17 cellular contexts compared by ENCODE assay signal in the genomic region with DNA sequence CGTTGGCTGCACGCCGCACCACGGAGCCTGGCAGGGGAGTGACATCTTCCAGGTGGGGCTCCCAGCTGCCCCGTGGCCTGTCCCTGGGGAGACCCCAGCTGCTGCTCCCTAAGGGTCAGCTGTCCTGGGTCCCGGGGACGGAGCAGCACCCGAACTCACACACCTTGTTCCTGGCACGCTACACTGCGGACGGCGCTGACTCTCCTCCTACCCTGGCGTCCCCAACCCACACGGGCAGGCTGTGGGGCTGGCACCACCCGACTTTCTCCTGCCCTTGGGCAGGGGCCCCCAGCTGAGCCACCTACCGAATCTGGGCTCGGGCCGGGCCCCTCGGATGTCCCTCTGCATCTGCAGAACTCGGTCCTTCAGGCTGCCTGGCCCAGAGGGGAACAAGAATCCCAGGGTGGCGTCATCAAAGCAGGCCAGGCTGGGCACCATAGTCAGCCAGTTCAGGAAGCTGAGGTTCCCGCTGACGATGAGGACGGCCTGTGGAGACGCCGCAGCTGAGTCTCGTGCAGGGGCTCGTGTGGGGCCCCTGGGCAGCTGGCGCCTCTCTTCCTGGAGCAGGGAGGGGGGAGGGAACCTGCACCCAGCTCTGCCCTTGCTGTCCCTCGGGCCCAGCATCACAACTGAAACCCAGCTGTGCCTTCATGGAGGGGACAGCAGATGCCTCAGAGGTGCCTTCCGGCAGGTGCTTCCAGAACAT.
DNase-seq lines count a peak whose midpoint lies in the region; ATAC-seq and TF ChIP-seq lines count a peak whose summit lies in the region.
"Had no signal": no experiment of that assay in that cellular context is flagged by ENCODE, and none has a peak within 500 bp of the region (broad histone marks: within the 10 kb centered on the region; RNA-seq: fewer than 3 reads in every experiment).

No MANE protein-coding gene starts in this region.

- no peaks in the 10 kb centered on the region for H3K4me1 ChIP-seq in sigmoid colon

- no peak for TF ChIP-seq CTCF in sigmoid colon (IDR thresholded peaks at IDR 0.05)

- POLR2A ChIA-PET in activated CD4-positive, alpha-beta T cell treated with anti-CD3 and anti-CD28 coated beads for 36 hours (lab: Charles Lee): no interaction called here

- H3K27me3 Mint-ChIP-seq in activated CD4-positive, alpha-beta T cell treated with anti-CD3 and anti-CD28 coated beads for 36 hours: no peaks in the 10 kb centered on the region

- no peak for TF ChIP-seq EP300 in sigmoid colon (IDR thresholded peaks at IDR 0.05)

- DNase-seq in activated CD4-positive, alpha-beta T cell treated with anti-CD3 and anti-CD28 coated beads for 36 hours: peak; percentile 3
- no peak for DNase-seq in activated CD4-positive, alpha-beta T cell treated with anti-CD3 and anti-CD28 coated beads, Interleukin-2, amount 50 U/mL, for 4 hours
- DNase-seq in NAMALWA (ENCODE audit: low spot score) (peak; percentile 19), left cardiac atrium (peak; percentile 19), sigmoid colon (peak; percentile 64), mucosa of gallbladder (ENCODE audit: low spot score) (no peak)
- DNase-seq in activated effector memory CD4-positive, alpha-beta T cell treated with Interleukin-2 at 50 U/mL for 16 hours: no peak
- DNase-seq: DMS79 treated with DMSO at 0.1 percent for 48 hours, KBM-7, NCI-H1048, NCI-H1436 treated with DMSO at 0.1 percent for 48 hours, NCI-H2029 treated with DMSO at 0.1 percent for 48 hours, NCI-H524, PC-9 had no signal

- no peak for TF ChIP-seq POLR2A in sigmoid colon (IDR thresholded peaks at IDR 0.05)

- no peaks in the 10 kb centered on the region for H3K9me3 Mint-ChIP-seq in activated CD4-positive, alpha-beta T cell treated with anti-CD3 and anti-CD28 coated beads for 36 hours (ENCODE audit: low read depth)
- H3K9me3 Mint-ChIP-seq: GM23338 had no signal

- H3K4me3 Mint-ChIP-seq in activated CD4-positive, alpha-beta T cell treated with anti-CD3 and anti-CD28 coated beads for 36 hours: no peak overlapping the region
- H3K4me3 Mint-ChIP-seq: GM23338 had no signal

- no peak for ATAC-seq in activated CD4-positive, alpha-beta T cell treated with anti-CD3 and anti-CD28 coated beads for 36 hours
- no peak for ATAC-seq in left cardiac atrium
- ATAC-seq in HG03442 (IDR thresholded peaks at IDR 0.05; ENCODE audit: unreplicated experiment): no peak
- ATAC-seq: GM23338 had no signal

- H3K4me3 ChIP-seq in sigmoid colon: no peak overlapping the region
- H3K4me3 ChIP-seq: GM23338, PC-9 had no signal

- H3K27ac Mint-ChIP-seq in activated CD4-positive, alpha-beta T cell treated with anti-CD3 and anti-CD28 coated beads for 36 hours: no peak overlapping the region
- H3K27ac Mint-ChIP-seq: GM23338 had no signal

- peaks cover 0 to 63% (median 16%) of the 10 kb centered on the region in 4 donors for H3K36me3 ChIP-seq in sigmoid colon

- H3K27ac ChIP-seq in sigmoid colon: no peak overlapping the region
- H3K27ac ChIP-seq: 22Rv1, PC-9 had no signal

- H3K27me3 ChIP-seq in sigmoid colon: no peaks in the 10 kb centered on the region

- 79 to 93% methylated on average over 31 of the region's 31 CpGs for WGBS in sigmoid colon, 2 donors

- CTCF ChIA-PET in activated CD4-positive, alpha-beta T cell treated with anti-CD3 and anti-CD28 coated beads for 36 hours (lab: Charles Lee): no interaction called here

- no peaks in the 10 kb centered on the region for H3K4me1 Mint-ChIP-seq in activated CD4-positive, alpha-beta T cell treated with anti-CD3 and anti-CD28 coated beads for 36 hours
- H3K4me1 Mint-ChIP-seq: GM23338 had no signal

- H3K9me3 ChIP-seq in sigmoid colon: no peaks in the 10 kb centered on the region

- H3K36me3 Mint-ChIP-seq in activated CD4-positive, alpha-beta T cell treated with anti-CD3 and anti-CD28 coated beads for 36 hours (ENCODE audit: low read depth): peaks cover 6% of the 10 kb centered on the region

- intact Hi-C loops in activated CD4-positive, alpha-beta T cell treated with anti-CD3 and anti-CD28 coated beads for 36 hours (cut with DNase I, micrococcal nuclease): no loop called here
- intact Hi-C loops in left cardiac atrium (cut with DNase I) (loop anchor here in 1 of 2 donors (5.0 kb wide), 1 partner anchor 61 kb away; no protein-coding TSS in a partner anchor), sigmoid colon (cut with DNase I) (no loop called here)

Comparison
In these comparisons a context has a peak if more than half of its experiments do, and no peak if none do; other contexts are left out.
1. DNase-seq: peak in activated CD4-positive, alpha-beta T cell treated with anti-CD3 and anti-CD28 coated beads for 36 hours (single experiment), NAMALWA (single experiment), left cardiac atrium (single experiment) and sigmoid colon (single experiment); none in activated CD4-positive, alpha-beta T cell treated with anti-CD3 and anti-CD28 coated beads, Interleukin-2, amount 50 U/mL, for 4 hours (0 of 2), activated effector memory CD4-positive, alpha-beta T cell treated with Interleukin-2 at 50 U/mL for 16 hours (single experiment) and mucosa of gallbladder (single experiment).